In genomic region chr10:31709028-31709427, GRCh38 we compare ENCODE assay signal across 9 cellular contexts.
A peak's percentile ranks its signal among the peaks of the same experiment; 100 is the strongest.
DNase-seq lines count a peak whose midpoint lies in the region; ATAC-seq and TF ChIP-seq lines count a peak whose summit lies in the region.
"Had no signal": no experiment of that assay in that cellular context is flagged by ENCODE, and none has a peak within 500 bp of the region (broad histone marks: within the 10 kb centered on the region; RNA-seq: fewer than 3 reads in every experiment).

No MANE protein-coding gene starts in this region.

- no peak overlapping the region for H3K4me2 ChIP-seq in H9 (ENCODE audit: insufficient read depth, insufficient read length, low read length)

- 0 out of 2 replicates have a peak, but pooled peaks have one; percentile 18 for TF ChIP-seq CTCF in A673 (conservative IDR thresholded peaks at IDR 0.05; ENCODE audit: low read depth, low read length)
- TF ChIP-seq CTCF in H9 (conservative IDR thresholded peaks at IDR 0.05), result peak; percentile 39; the same call in 1 of the 3 replicates

- peaks cover 18 to 49% (median 18%) of the 10 kb centered on the region in 3 experiments for H3K36me3 Mint-ChIP-seq in H9 (ENCODE audit: insufficient read depth in 1 of 3, low read depth in 3 of 3)

- DNase-seq in A673 (ENCODE audit: low spot score), result no peak
- no peak for DNase-seq in H9
- DNase-seq in cerebellum (ENCODE audit: low spot score), result peak; percentile 74
- DNase-seq in myocyte (ENCODE audit: low read depth), result peak; percentile 94
- DNase-seq in amygdala (lab: John Stamatoyannopoulos, UW), result no peak
- no peak for DNase-seq in activated CD8-positive, alpha-beta memory T cell treated with anti-CD3 and anti-CD28 coated beads, Interleukin-2, amount 50 U/mL, for 48 hours
- DNase-seq in effector CD8-positive, alpha-beta T cell (lab: John Stamatoyannopoulos, UW), result no peak

- no CpG with 5 or more reads among the region's 3 CpGs for WGBS in H9 (ENCODE audit: extremely low coverage, insufficient read length, low lambda C conversion rate)

- POLR2A ChIA-PET in A673 (lab: Charles Lee; ENCODE audit: low non-redundant PET), result no interaction called here

- no peak for ATAC-seq in GM18511 (IDR thresholded peaks at IDR 0.05; ENCODE audit: unreplicated experiment)

- intact Hi-C loops in A673 (cut with micrococcal nuclease; ENCODE audit: unreplicated experiment), result no loop called here

- H3K27me3 ChIP-seq in A673 (replicated peaks; ENCODE audit: insufficient read depth, low read depth, low read length, poor library complexity) (no peaks in the 10 kb centered on the region), H9 (ENCODE audit: insufficient read depth, low read length) (no peaks in the 10 kb centered on the region)

- no peaks in the 10 kb centered on the region; the same call in 1 of the 2 replicates for H3K27me3 Mint-ChIP-seq in H9 (ENCODE audit: low read depth)
- H3K27me3 Mint-ChIP-seq: memory B cell had no signal

- H3K9me3 ChIP-seq in A673 (ENCODE audit: low read depth, low read length, poor library complexity, severe bottlenecking), result peaks cover 21% of the 10 kb centered on the region
- no peaks in the 10 kb centered on the region for H3K9me3 ChIP-seq in H9 (ENCODE audit: control insufficient read depth, low read depth, low read length)

- H4K8ac ChIP-seq in H9 (replicated peaks; ENCODE audit: insufficient read length, low read depth, low read length), result no peak overlapping the region

- no peak overlapping the region for H3K27ac ChIP-seq in A673 (ENCODE audit: low read depth, low read length, poor library complexity, severe bottlenecking)
- H3K27ac ChIP-seq in H9 (ENCODE audit: insufficient read length, low read depth, low read length), result no peak overlapping the region

- H3K14ac ChIP-seq in H9 (ENCODE audit: insufficient read depth, low read length), result no peak overlapping the region

- H2AFZ ChIP-seq in H9 (ENCODE audit: low read length), result no peak overlapping the region

- H3K79me1 ChIP-seq in H9 (ENCODE audit: insufficient read depth, low read depth, low read length, poor library complexity, severe bottlenecking), result no peaks in the 10 kb centered on the region

- BruUV-seq in A673 (replicated peaks; lab: Mats Ljungman, UMichigan), result no TSS peak

- CTCF ChIA-PET in A673 (lab: Charles Lee), result no interaction called here

- no peak overlapping the region for H3T11ph ChIP-seq in H9 (ENCODE audit: low read length)

- H3K9me3 Mint-ChIP-seq in H9, result peaks cover 47% of the 10 kb centered on the region in 2 experiments

- H2BK5ac ChIP-seq in H9 (ENCODE audit: insufficient read length, low read length), result no peak overlapping the region

- no peak overlapping the region for H3K4me3 ChIP-seq in A673 (ENCODE audit: low read depth, low read length, poor library complexity, severe bottlenecking)

- no peak overlapping the region for H2AK5ac ChIP-seq in H9 (ENCODE audit: insufficient read length, low read length)

- no peak overlapping the region for H2BK15ac ChIP-seq in H9 (ENCODE audit: low read depth, low read length)

- no peak overlapping the region for H4K5ac ChIP-seq in H9 (ENCODE audit: insufficient read length, low read depth, low read length)

- H3K4me1 ChIP-seq in A673 (ENCODE audit: insufficient read depth, low read length, poor library complexity, severe bottlenecking) (peaks cover 14% of the 10 kb centered on the region), H9 (ENCODE audit: insufficient read depth, low read length) (no peaks in the 10 kb centered on the region; the same call in 1 of the 2 replicates)

- no peak overlapping the region for H2BK12ac ChIP-seq in H9 (ENCODE audit: insufficient read length, low read depth, low read length)

- peaks cover 22 to 23% of the 10 kb centered on the region in 2 experiments for H3K4me1 Mint-ChIP-seq in H9

- H3K27ac Mint-ChIP-seq in H9, result no peak overlapping the region
- H3K27ac Mint-ChIP-seq: memory B cell had no signal

- H3K4me3 Mint-ChIP-seq in H9, result no peak overlapping the region
- H3K4me3 Mint-ChIP-seq: memory B cell had no signal

- no peak overlapping the region for H3K9ac ChIP-seq in H9 (ENCODE audit: extremely low read depth, insufficient read length, low read length)

- H3K36me3 ChIP-seq in A673 (ENCODE audit: insufficient read depth, low read length, poor library complexity, severe bottlenecking), result no peaks in the 10 kb centered on the region

- no peak overlapping the region for H2BK20ac ChIP-seq in H9 (ENCODE audit: low read depth, low read length, poor library complexity, severe bottlenecking)

- H4K91ac ChIP-seq in H9 (ENCODE audit: insufficient read length, low read depth, low read length), result no peak overlapping the region

- no peak overlapping the region for H3K4ac ChIP-seq in H9 (ENCODE audit: low read depth, low read length)

- no peak overlapping the region for H3K23ac ChIP-seq in H9 (ENCODE audit: insufficient read length, low read depth, low read length)

- no peak overlapping the region for H2BK120ac ChIP-seq in H9 (ENCODE audit: low read depth, low read length, poor library complexity, severe bottlenecking)

- H3K18ac ChIP-seq in H9 (ENCODE audit: insufficient read length, low read depth, low read length), result no peak overlapping the region

- H3K79me2 ChIP-seq in H9 (ENCODE audit: insufficient read depth, low read length), result no peaks in the 10 kb centered on the region

- no peak overlapping the region for H3K56ac ChIP-seq in H9 (ENCODE audit: insufficient read length, low read depth, low read length)

- H3K23me2 ChIP-seq in H9 (ENCODE audit: insufficient read length, low read depth, low read length, poor library complexity, severe bottlenecking), result no peaks in the 10 kb centered on the region

- H4K20me1 ChIP-seq in H9 (ENCODE audit: control insufficient read depth, insufficient read depth, insufficient read length), result no peaks in the 10 kb centered on the region

Comparison
In these comparisons a context has a peak if more than half of its experiments do, and no peak if none do; other contexts are left out.
1. DNase-seq: peak in cerebellum (single experiment) and myocyte (single experiment); none in A673 (single experiment), H9 (single experiment), amygdala (0 of 56), activated CD8-positive, alpha-beta memory T cell treated with anti-CD3 and anti-CD28 coated beads, Interleukin-2, amount 50 U/mL, for 48 hours (single experiment) and effector CD8-positive, alpha-beta T cell (single experiment).